In the genomic region with DNA sequence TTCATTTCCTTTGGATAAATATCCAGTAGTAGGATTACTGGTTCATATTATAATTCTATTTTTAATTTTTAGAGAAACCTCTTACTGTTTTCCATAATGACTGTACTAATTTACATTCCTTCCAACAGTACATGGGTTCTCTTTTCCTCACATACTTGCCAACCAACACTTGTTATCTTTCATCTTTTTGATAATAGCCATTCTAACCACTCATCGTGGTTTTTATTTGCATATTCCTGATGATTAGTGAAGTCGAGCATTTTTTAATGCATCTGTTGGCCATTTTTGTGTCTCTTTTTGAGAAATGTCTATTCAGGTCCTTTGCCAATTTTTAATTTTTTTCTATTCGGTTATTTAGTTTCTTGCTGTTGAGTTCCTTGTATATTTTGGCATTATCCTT, we compare ENCODE assay signal across 25 cellular contexts.
"Had no signal": no experiment of that assay in that cellular context is flagged by ENCODE, and none has a peak within 500 bp of the region (broad histone marks: within the 10 kb centered on the region; RNA-seq: fewer than 3 reads in every experiment).

No MANE protein-coding gene starts in this region.

- H3K4me3 ChIP-seq: colonic mucosa, esophagus squamous epithelium, left ventricle myocardium inferior, lower lobe of right lung, neural progenitor cell, psoas muscle, sigmoid colon, testis, tibial nerve, upper lobe of left lung had no signal

- ATAC-seq: left colon; lower lobe of right lung; natural killer cell treated with Interleukin-12 subunit alpha and Interleukin-12 subunit beta and Interleukin-15 and Interleukin-18, amount 100 ng/mL, for 72 hours; psoas muscle; right cardiac atrium; stimulated activated effector memory CD8-positive, alpha-beta T cell treated with anti-CD3 and anti-CD28 coated beads, Interleukin-12 subunit alpha, Interleukin-12 subunit beta, amount 100 ng/mL, for 72 hours had no signal

- H3K9me3 ChIP-seq: colonic mucosa, esophagus squamous epithelium, left ventricle myocardium inferior, lower lobe of right lung, psoas muscle, sigmoid colon, testis, tibial nerve, upper lobe of left lung had no signal

- H3K27me3 ChIP-seq: colonic mucosa, esophagus squamous epithelium, neural progenitor cell, sigmoid colon, testis, tibial nerve, upper lobe of left lung had no signal

- H3K27ac ChIP-seq: colonic mucosa, esophagus squamous epithelium, left ventricle myocardium inferior, lower lobe of right lung, neural progenitor cell, psoas muscle, sigmoid colon, testis, tibial nerve, upper lobe of left lung had no signal

- H3K36me3 ChIP-seq: colonic mucosa, esophagus squamous epithelium, left ventricle myocardium inferior, lower lobe of right lung, neural progenitor cell, sigmoid colon, tibial nerve, upper lobe of left lung had no signal

- H3K4me1 ChIP-seq: colonic mucosa, lower lobe of right lung, psoas muscle, testis, tibial nerve had no signal

- DNase-seq: colonic mucosa; effector memory CD4-positive, alpha-beta T cell; erythroblast; esophagus squamous epithelium; hypothalamus; immature natural killer cell; islet precursor cell; kidney glomerular epithelial cell; left colon; left ventricle myocardium inferior; lower lobe of right lung; naive B cell; psoas muscle; right cardiac atrium; sigmoid colon; stimulated activated CD4-positive, alpha-beta T cell treated with anti-CD3 and anti-CD28 coated beads, Interleukin-2, amount 100 ng/mL, for 24 hours; stimulated activated CD4-positive, alpha-beta T cell treated with anti-CD3 and anti-CD28 coated beads, Interleukin-4, amount 100 ng/mL, for 24 hours; stimulated activated naive CD4-positive, alpha-beta T cell treated with Interleukin-2 at 50 U/mL for 16 hours; substantia nigra; testis; upper lobe of left lung had no signal
